8 cellular contexts compared by ENCODE assay signal in the genomic region with DNA sequence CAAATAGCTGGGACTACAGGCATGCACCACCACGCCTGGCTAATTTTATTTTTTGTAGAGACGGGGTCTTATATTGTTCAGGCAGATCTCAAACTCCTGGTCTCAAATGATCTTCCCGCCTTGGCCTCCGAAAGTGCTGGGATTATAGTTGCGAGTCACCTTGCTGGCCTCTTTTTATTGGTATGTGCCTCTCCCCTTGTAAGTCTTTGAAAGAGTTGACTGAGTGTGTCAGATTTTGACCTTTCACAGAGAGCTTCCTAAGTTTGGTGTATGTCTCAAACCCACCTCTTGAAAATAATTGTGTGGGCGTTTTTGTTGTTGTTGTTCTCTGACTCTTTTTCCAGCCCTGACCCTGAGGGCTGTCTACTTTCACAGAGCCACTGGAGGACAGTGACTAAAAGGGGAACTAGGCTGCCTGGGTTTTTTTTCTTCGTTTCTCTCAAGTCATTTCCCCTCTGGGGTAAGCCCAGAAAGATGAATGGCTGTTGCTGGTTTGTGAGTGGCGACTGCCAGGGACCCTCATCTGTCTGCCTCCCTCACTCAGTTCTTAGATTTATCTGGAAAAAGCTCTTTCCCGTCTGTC.
A peak's percentile ranks its signal among the peaks of the same experiment; 100 is the strongest.
DNase-seq lines count a peak whose midpoint lies in the region; ATAC-seq lines count a peak whose summit lies in the region.

No MANE protein-coding gene starts in this region.

- H3K27me3 ChIP-seq in mucosa of rectum (ENCODE audit: control insufficient read depth in 2 of 2, insufficient read depth in 2 of 2, low read length in 2 of 2): no peaks in the 10 kb centered on the region

- no peaks in the 10 kb centered on the region for H3K36me3 ChIP-seq in mucosa of rectum (ENCODE audit: control insufficient read depth in 2 of 2, insufficient read depth in 2 of 2, low read length in 2 of 2)

- no peak overlapping the region for H3K9ac ChIP-seq in mucosa of rectum (ENCODE audit: low read depth in 1 of 2, low read length in 2 of 2)

- H3K27ac ChIP-seq in mucosa of rectum (ENCODE audit: low read depth in 2 of 2, low read length in 2 of 2): peak overlapping the region; percentile 41 to 49

- H3K4me3 ChIP-seq in mucosa of rectum (ENCODE audit: low read length in 2 of 2): no peak overlapping the region

- ATAC-seq in GM18511 (IDR thresholded peaks at IDR 0.05; ENCODE audit: unreplicated experiment) (peak; percentile 89), GM21825 (IDR thresholded peaks at IDR 0.05; ENCODE audit: unreplicated experiment) (peak; percentile 71), GM19328 (IDR thresholded peaks at IDR 0.05; ENCODE audit: unreplicated experiment) (no peak)

- in situ Hi-C loops in ACHN (cut with HindIII; ENCODE audit: low pct_ligation_motif_present, low pct_unique_long_range_greater_than_20kb, low sequenced_read_pairs): no loop called here

- DNase-seq in NOMO-1 (lab: John Stamatoyannopoulos, UW; ENCODE audit: unreplicated experiment in 2 of 2): peak; percentile 65 to 78
- DNase-seq in ACHN: no peak
- no peak for DNase-seq in AG20443 (ENCODE audit: low spot score)
- DNase-seq in occipital lobe (lab: John Stamatoyannopoulos, UW): no peak

- no peaks in the 10 kb centered on the region for H3K9me3 ChIP-seq in mucosa of rectum (ENCODE audit: control insufficient read depth in 2 of 2, low read length in 2 of 2)

- H3K4me1 ChIP-seq in mucosa of rectum (ENCODE audit: control insufficient read depth in 2 of 2, insufficient read depth in 2 of 2, low read length in 2 of 2): peaks cover 5 to 20% of the 10 kb centered on the region in 2 donors

Comparison
In these comparisons a context has a peak if more than half of its experiments do, and no peak if none do; other contexts are left out.
1. DNase-seq: peak in NOMO-1 (2 of 2); none in ACHN (single experiment), AG20443 (single experiment) and occipital lobe (single experiment).